Comparison of ENCODE assay signal across 20 cellular contexts in the genomic region with DNA sequence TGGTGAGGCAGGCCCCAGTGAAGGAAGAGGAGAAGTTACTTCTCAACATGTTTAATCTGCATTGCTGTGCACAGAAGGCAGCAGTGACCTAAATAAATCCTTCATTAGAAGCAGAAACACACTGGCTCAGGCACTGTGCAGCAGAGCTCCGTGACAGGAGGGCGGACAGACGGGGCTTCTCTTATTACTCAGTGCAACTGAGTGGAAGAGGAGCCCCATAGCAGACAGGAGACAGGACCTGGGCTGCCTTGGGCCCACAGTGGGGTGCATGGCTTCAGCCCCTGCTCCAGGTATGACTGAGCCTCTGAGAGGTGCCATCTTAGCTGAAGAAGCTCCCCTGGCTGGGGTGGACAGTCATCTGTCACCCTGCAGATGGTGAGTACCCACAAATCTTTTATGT. TPM values are rescaled to one million over a fixed set of nuclear protein-coding genes. Genes with fewer than 3 reads are reported as not detected.
"Had no signal": no experiment of that assay in that cellular context is flagged by ENCODE, and none has a peak within 500 bp of the region (broad histone marks: within the 10 kb centered on the region; RNA-seq: fewer than 3 reads in every experiment).

No MANE protein-coding gene starts in this region.

- H3K27me3 Mint-ChIP-seq: activated B cell treated with CpG ODN at 0.5 μM for 24 hours; activated CD8-positive, alpha-beta T cell treated with anti-CD3 and anti-CD28 coated beads for 36 hours; activated naive CD8-positive, alpha-beta T cell treated with anti-CD3 and anti-CD28 coated beads, Interleukin-2, amount 50 U/mL, for 24 hours; stimulated activated memory B cell treated with anti-CD40 and anti-IgM and Interleukin-4, amounts not matched to agents 10 μg/mL and 1 μg/mL and 100 μg/mL, for 72 hours had no signal

- H3K4me3 Mint-ChIP-seq: activated B cell treated with CpG ODN at 0.5 μM for 24 hours; activated CD4-positive, alpha-beta T cell treated with anti-CD3 and anti-CD28 coated beads, Interleukin-2, amount 10 ng/mL, durations not matched to agents 24 days and 14 days; activated CD8-positive, alpha-beta T cell treated with anti-CD3 and anti-CD28 coated beads for 36 hours; activated naive CD4-positive, alpha-beta T cell treated with anti-CD3 and anti-CD28 coated beads for 36 hours; activated naive CD8-positive, alpha-beta T cell treated with anti-CD3 and anti-CD28 coated beads, Interleukin-2, amount 50 U/mL, for 24 hours; central memory CD8-positive, alpha-beta T cell; immature natural killer cell; stimulated activated memory B cell treated with anti-CD40 and anti-IgM and Interleukin-4, amounts not matched to agents 10 μg/mL and 1 μg/mL and 100 μg/mL, for 72 hours; T-helper 2 cell treated with Interferon-gamma antibody and Interleukin-4, amounts not matched to agents 5 μg/mL and 100 μg/mL, for 36 hours had no signal

- H3K36me3 Mint-ChIP-seq: immature natural killer cell had no signal

- H3K4me1 Mint-ChIP-seq: activated CD4-positive, alpha-beta T cell treated with anti-CD3 and anti-CD28 coated beads, Interleukin-2, amount 10 ng/mL, durations not matched to agents 24 days and 14 days; activated naive CD8-positive, alpha-beta T cell treated with anti-CD3 and anti-CD28 coated beads, Interleukin-2, amount 50 U/mL, for 24 hours; central memory CD8-positive, alpha-beta T cell; immature natural killer cell had no signal

- ATAC-seq: activated CD8-positive, alpha-beta T cell treated with anti-CD3 and anti-CD28 coated beads for 36 hours; activated naive CD8-positive, alpha-beta T cell treated with anti-CD3 and anti-CD28 coated beads, Interleukin-2, amount 50 U/mL, for 24 hours; esophagus mucosa; left ventricle myocardium superior; sciatic nerve; stimulated activated memory B cell treated with anti-CD40 and anti-IgM and Interleukin-4, amounts not matched to agents 10 μg/mL and 1 μg/mL and 100 μg/mL, for 72 hours had no signal

- H3K27ac ChIP-seq: parathyroid adenoma, thoracic aorta, upper lobe of left lung had no signal

- DNase-seq: activated B cell treated with CpG ODN at 0.5 μM for 24 hours; activated CD4-positive, alpha-beta T cell treated with anti-CD3 and anti-CD28 coated beads, Interleukin-2, amount 10 ng/mL, durations not matched to agents 24 days and 14 days; activated CD8-positive, alpha-beta T cell treated with anti-CD3 and anti-CD28 coated beads for 36 hours; activated naive CD4-positive, alpha-beta T cell treated with anti-CD3 and anti-CD28 coated beads for 36 hours; activated naive CD8-positive, alpha-beta T cell treated with anti-CD3 and anti-CD28 coated beads, Interleukin-2, amount 50 U/mL, for 24 hours; activated T-cell treated with anti-CD3 and anti-CD28 coated beads, Interleukin-2, amount 50 U/mL, for 1 hour; aorta; effector CD4-positive, alpha-beta T cell; immature natural killer cell; kidney glomerular epithelial cell; left ventricle myocardium superior; stimulated activated CD4-positive, alpha-beta T cell treated with anti-CD3 and anti-CD28 coated beads, Interleukin-4, amount 100 ng/mL, for 24 hours had no signal

- H3K27ac Mint-ChIP-seq: activated B cell treated with CpG ODN at 0.5 μM for 24 hours; activated CD4-positive, alpha-beta T cell treated with anti-CD3 and anti-CD28 coated beads, Interleukin-2, amount 10 ng/mL, durations not matched to agents 24 days and 14 days; activated CD8-positive, alpha-beta T cell treated with anti-CD3 and anti-CD28 coated beads for 36 hours; activated naive CD4-positive, alpha-beta T cell treated with anti-CD3 and anti-CD28 coated beads for 36 hours; activated naive CD8-positive, alpha-beta T cell treated with anti-CD3 and anti-CD28 coated beads, Interleukin-2, amount 50 U/mL, for 24 hours; immature natural killer cell; stimulated activated memory B cell treated with anti-CD40 and anti-IgM and Interleukin-4, amounts not matched to agents 10 μg/mL and 1 μg/mL and 100 μg/mL, for 72 hours; T-helper 2 cell treated with Interferon-gamma antibody and Interleukin-4, amounts not matched to agents 5 μg/mL and 100 μg/mL, for 36 hours had no signal

- H3K9me3 Mint-ChIP-seq: activated B cell treated with CpG ODN at 0.5 μM for 24 hours; activated CD4-positive, alpha-beta T cell treated with anti-CD3 and anti-CD28 coated beads, Interleukin-2, amount 10 ng/mL, durations not matched to agents 24 days and 14 days; activated CD8-positive, alpha-beta T cell treated with anti-CD3 and anti-CD28 coated beads for 36 hours; activated naive CD4-positive, alpha-beta T cell treated with anti-CD3 and anti-CD28 coated beads for 36 hours; activated naive CD8-positive, alpha-beta T cell treated with anti-CD3 and anti-CD28 coated beads, Interleukin-2, amount 50 U/mL, for 24 hours; central memory CD8-positive, alpha-beta T cell; immature natural killer cell; stimulated activated memory B cell treated with anti-CD40 and anti-IgM and Interleukin-4, amounts not matched to agents 10 μg/mL and 1 μg/mL and 100 μg/mL, for 72 hours; T-helper 2 cell treated with Interferon-gamma antibody and Interleukin-4, amounts not matched to agents 5 μg/mL and 100 μg/mL, for 36 hours had no signal

RNA-seq across cellular contexts. Expression of a gene that starts 20.1 kb away (rescaled TPM):
- total RNA-seq: activated CD8-positive, alpha-beta T cell treated with anti-CD3 and anti-CD28 coated beads for 36 hours; activated naive CD4-positive, alpha-beta T cell treated with anti-CD3 and anti-CD28 coated beads for 36 hours had no signal
